Comparison of ENCODE assay signal across 8 cellular contexts in genomic region chr18:13566941-13567762, GRCh38.
DNase-seq lines count a peak whose midpoint lies in the region; ATAC-seq and TF ChIP-seq lines count a peak whose summit lies in the region.

No MANE protein-coding gene starts in this region.

- no peaks in the 10 kb centered on the region for H3K36me3 ChIP-seq in prostate gland
- H3K36me3 ChIP-seq in ovary, result no peaks in the 10 kb centered on the region
- H3K36me3 ChIP-seq in MG63, result no peaks in the 10 kb centered on the region

- H3K27me3 ChIP-seq in dorsolateral prefrontal cortex (no peaks in the 10 kb centered on the region), prostate gland (replicated peaks; ENCODE audit: insufficient read depth) (no peaks in the 10 kb centered on the region), ovary (no peaks in the 10 kb centered on the region), MG63 (no peaks in the 10 kb centered on the region)

- TF ChIP-seq CTCF in dorsolateral prefrontal cortex (IDR thresholded peaks at IDR 0.05 in 54 of 56, conservative IDR thresholded peaks at IDR 0.05 in 2 of 56; ENCODE audit: low read depth in 1 of 56, partially characterized antibody in 56 of 56) (peak in 2 of 56 donors; percentile 5 to 8), prostate gland (IDR thresholded peaks at IDR 0.05) (no peak), ovary (IDR thresholded peaks at IDR 0.05) (no peak)

- TF ChIP-seq EP300 in ovary (IDR thresholded peaks at IDR 0.05), result no peak

- intact Hi-C loops in dorsolateral prefrontal cortex (cut with DNase I), result loop anchor here in 1 of 2 donors (10.0 kb wide), 1 partner anchor 428 kb away; no protein-coding TSS in a partner anchor
- intact Hi-C loops in prostate gland (cut with DNase I), result no loop called here
- intact Hi-C loops in ovary (cut with DNase I), result no loop called here

- H3K4me1 ChIP-seq in prostate gland (replicated peaks), result no peaks in the 10 kb centered on the region
- H3K4me1 ChIP-seq in ovary (ENCODE audit: insufficient read depth), result no peaks in the 10 kb centered on the region

- ATAC-seq in GM18511 (IDR thresholded peaks at IDR 0.05; ENCODE audit: unreplicated experiment) (peak; percentile 57), GM21786 (IDR thresholded peaks at IDR 0.05; ENCODE audit: unreplicated experiment) (peak; percentile 51)

- peak overlapping the region; percentile 21 to 100 (median 98) for H3K27ac ChIP-seq in dorsolateral prefrontal cortex
- H3K27ac ChIP-seq in prostate gland, result peak overlapping the region; percentile 34 to 46
- H3K27ac ChIP-seq in ovary, result no peak overlapping the region

- H3K9me3 ChIP-seq in prostate gland (no peaks in the 10 kb centered on the region), ovary (no peaks in the 10 kb centered on the region), MG63 (no peaks in the 10 kb centered on the region)

- TF ChIP-seq POLR2A in prostate gland (IDR thresholded peaks at IDR 0.05), result no peak
- TF ChIP-seq POLR2A in ovary (IDR thresholded peaks at IDR 0.05), result no peak

- DNase-seq in MV-4-11 (lab: John Stamatoyannopoulos, UW) (peak; percentile 83), dorsolateral prefrontal cortex (peak in 9 of 10 donors; percentile 56 to 86 (median 78)), prostate gland (ENCODE audit: low spot score) (no peak), DMS 273 treated with DMSO at 0.1 percent for 48 hours (lab: John Stamatoyannopoulos, UW) (no peak), ovary (no peak), MG63 (no peak)

- 58% methylated on average over 18 of the region's 18 CpGs for WGBS in prostate gland
- whole genome bisulfite sequencing in ovary, 3 donors, result 74 to 83% (median 74%) methylated on average over 18 of the region's 18 CpGs

- peak overlapping the region in 2 of 59 donors; percentile 6 to 22 for H3K4me3 ChIP-seq in dorsolateral prefrontal cortex
- H3K4me3 ChIP-seq in prostate gland, result no peak overlapping the region
- no peak overlapping the region for H3K4me3 ChIP-seq in ovary
- H3K4me3 ChIP-seq in MG63, result no peak overlapping the region

Comparison
In these comparisons a context has a peak if more than half of its experiments do, and no peak if none do; other contexts are left out.
1. DNase-seq: peak in MV-4-11 (single experiment) and dorsolateral prefrontal cortex (9 of 10); none in prostate gland (single experiment), DMS 273 treated with DMSO at 0.1 percent for 48 hours (single experiment), ovary (0 of 5) and MG63 (single experiment).
2. H3K27ac ChIP-seq: peak in dorsolateral prefrontal cortex (59 of 59) and prostate gland (2 of 2); none in ovary (0 of 2).